ENCODE assay signal across 8 cellular contexts in genomic region chr1:93178418-93178817, GRCh38. TPM values are rescaled to one million over a fixed set of nuclear protein-coding genes. Genes with fewer than 3 reads are reported as not detected.
DNase-seq lines count a peak whose midpoint lies in the region; ATAC-seq, FAIRE-seq and TF ChIP-seq lines count a peak whose summit lies in the region.

No MANE protein-coding gene starts in this region.

- H3K4me3 ChIP-seq in BE2C (ENCODE audit: low read depth, low read length): peak overlapping the region; percentile 84
- H3K4me3 ChIP-seq in bronchial epithelial cell (ENCODE audit: low read depth, low read length): peak overlapping the region; percentile 54
- H3K4me3 ChIP-seq in naive thymus-derived CD4-positive, alpha-beta T cell (ENCODE audit: low read length): peak overlapping the region; percentile 95

- H3K9me3 ChIP-seq in BE2C: no peaks in the 10 kb centered on the region
- no peaks in the 10 kb centered on the region for H3K9me3 ChIP-seq in naive thymus-derived CD4-positive, alpha-beta T cell (ENCODE audit: control insufficient read depth in 2 of 3, low read length in 3 of 3)

- H3K27ac ChIP-seq in naive thymus-derived CD4-positive, alpha-beta T cell (ENCODE audit: low read depth, low read length): peak overlapping the region; percentile 91

- ATAC-seq in naive thymus-derived CD4-positive, alpha-beta T cell: no peak

- H3K36me3 Mint-ChIP-seq in IgD-negative memory B cell: peaks cover 5% of the 10 kb centered on the region
- H3K36me3 Mint-ChIP-seq in naive thymus-derived CD4-positive, alpha-beta T cell: peaks cover 0 to 23% (median 6%) of the 10 kb centered on the region in 5 donors

- no peak for DNase-seq in BE2C
- DNase-seq in bronchial epithelial cell (ENCODE audit: low read depth): no peak
- DNase-seq in naive thymus-derived CD4-positive, alpha-beta T cell: no peak
- no peak for DNase-seq in SK-N-DZ (ENCODE audit: low spot score)
- no peak for DNase-seq in LoVo (ENCODE audit: low spot score)
- DNase-seq in stimulated activated CD4-positive, alpha-beta T cell treated with anti-CD3 and anti-CD28 coated beads, Interleukin-1b, Interleukin-23, amount 100 ng/mL, for 48 hours: no peak
- no peak for DNase-seq in NCI-H345 (lab: John Stamatoyannopoulos, UW)

- peak overlapping the region; percentile 55 to 90 (median 56) for H3K27ac Mint-ChIP-seq in IgD-negative memory B cell
- peak overlapping the region in 6 of 9 donors; percentile 8 to 97 (median 94) for H3K27ac Mint-ChIP-seq in naive thymus-derived CD4-positive, alpha-beta T cell

- peaks cover 30 to 42% (median 39%) of the 10 kb centered on the region in 3 donors for H3K4me1 Mint-ChIP-seq in IgD-negative memory B cell
- H3K4me1 Mint-ChIP-seq in naive thymus-derived CD4-positive, alpha-beta T cell: peaks cover 26 to 68% (median 56%) of the 10 kb centered on the region in 7 donors

- H3K4me1 ChIP-seq in BE2C: no peaks in the 10 kb centered on the region
- peaks cover 24 to 35% of the 10 kb centered on the region in 2 donors for H3K4me1 ChIP-seq in naive thymus-derived CD4-positive, alpha-beta T cell (ENCODE audit: control insufficient read depth in 2 of 2, insufficient read depth in 2 of 2, low read length in 2 of 2)

- CTCF ChIA-PET in naive thymus-derived CD4-positive, alpha-beta T cell (lab: Charles Lee): interaction anchor here (0.7 kb wide), 1 partner anchor 115 kb away, joined by 3 read pairs; no protein-coding TSS in a partner anchor

- FAIRE-seq in bronchial epithelial cell (lab: Jason Lieb, UNC): no peak

- H3K36me3 ChIP-seq in BE2C (no peaks in the 10 kb centered on the region), bronchial epithelial cell (ENCODE audit: control insufficient read depth, insufficient read depth, low read length) (peaks cover 2% of the 10 kb centered on the region)
- H3K36me3 ChIP-seq in naive thymus-derived CD4-positive, alpha-beta T cell (ENCODE audit: control insufficient read depth in 2 of 3, insufficient read depth in 3 of 3, low read length in 3 of 3): peaks cover 0 to 13% (median 3%) of the 10 kb centered on the region in 3 experiments

- no peaks in the 10 kb centered on the region for H3K27me3 Mint-ChIP-seq in IgD-negative memory B cell
- no peaks in the 10 kb centered on the region for H3K27me3 Mint-ChIP-seq in naive thymus-derived CD4-positive, alpha-beta T cell

- H3K4me3 Mint-ChIP-seq in IgD-negative memory B cell: peak overlapping the region; percentile 81 to 99 (median 96)
- peak overlapping the region; percentile 91 to 98 (median 94) for H3K4me3 Mint-ChIP-seq in naive thymus-derived CD4-positive, alpha-beta T cell

- POLR2A ChIA-PET in naive thymus-derived CD4-positive, alpha-beta T cell (lab: Charles Lee): interaction anchor here (1.4 kb wide), 1 partner anchor 98 kb away, joined by 4 read pairs; no protein-coding TSS in a partner anchor

- no peak for TF ChIP-seq CTCF in BE2C (IDR thresholded peaks at IDR 0.05; ENCODE audit: low read depth, low read length)
- TF ChIP-seq CTCF in bronchial epithelial cell (IDR thresholded peaks at IDR 0.05; ENCODE audit: insufficient read depth, low read length, severe bottlenecking): no peak

- H3K27me3 ChIP-seq in BE2C (no peaks in the 10 kb centered on the region), bronchial epithelial cell (ENCODE audit: control insufficient read depth, insufficient read depth, low read length) (no peaks in the 10 kb centered on the region)
- H3K27me3 ChIP-seq in naive thymus-derived CD4-positive, alpha-beta T cell (ENCODE audit: control insufficient read depth in 2 of 2, insufficient read depth in 2 of 2, low read length in 2 of 2): no peaks in the 10 kb centered on the region

- intact Hi-C loops in naive thymus-derived CD4-positive, alpha-beta T cell (cut with micrococcal nuclease): loop anchor here (2.0 to 5.0 kb wide), 3 partner anchors 24 to 691 kb away; partner anchors contain the start of gene GFI1 (in 1 of the 2)

- H3K9me3 Mint-ChIP-seq in IgD-negative memory B cell: no peaks in the 10 kb centered on the region
- peaks cover 0 to 2% (median 0%) of the 10 kb centered on the region in 11 donors for H3K9me3 Mint-ChIP-seq in naive thymus-derived CD4-positive, alpha-beta T cell

RNA-seq across cellular contexts. Expression of gene TMED5, which starts 1.8 kb away (rescaled TPM):
- 10.0 TPM for polyA plus RNA-seq in BE2C (2012; ENCODE audit: insufficient read depth, insufficient read length, low read depth)
- polyA plus RNA-seq in IgD-negative memory B cell: 31.9 TPM
- 52.7 and 56.8 TPM in 2 replicates for total RNA-seq in bronchial epithelial cell
- 10 to 100 TPM; 37.8 to 60.0 (median 47.4) TPM for total RNA-seq in naive thymus-derived CD4-positive, alpha-beta T cell
- polyA plus RNA-seq in naive thymus-derived CD4-positive, alpha-beta T cell: 10 to 100 TPM; 17.6 to 20.0 TPM
- polyA plus RNA-seq in SK-N-DZ (2014; cell fraction: cytosol; rRNA removed): 36.6 and 37.6 TPM in 2 replicates
- polyA plus RNA-seq in SK-N-DZ (2014; cell fraction: nucleus; rRNA removed): 28.9 and 29.2 TPM in 2 replicates

RNA-seq across cellular contexts. Expression of gene CCDC18, which starts 2.1 kb away (rescaled TPM):
- polyA plus RNA-seq in BE2C (2012; ENCODE audit: insufficient read depth, insufficient read length, low read depth): 0.45 TPM
- 15.2 TPM for polyA plus RNA-seq in IgD-negative memory B cell
- total RNA-seq in bronchial epithelial cell: 3.4 and 4.1 TPM in 2 replicates
- total RNA-seq in naive thymus-derived CD4-positive, alpha-beta T cell: 10 to 100 TPM in 2 of 5 experiments, 1 to 10 TPM in 3; 5.2 to 13.7 (median 9.9) TPM
- polyA plus RNA-seq in naive thymus-derived CD4-positive, alpha-beta T cell: 1 to 10 TPM; 3.4 to 6.9 TPM
- polyA plus RNA-seq in SK-N-DZ (2014; cell fraction: cytosol; rRNA removed): 6.0 and 8.2 TPM in 2 replicates
- polyA plus RNA-seq in SK-N-DZ (2014; cell fraction: nucleus; rRNA removed): 15.4 and 19.0 TPM in 2 replicates
